ENCODE assay signal across 21 cellular contexts in genomic region chr1:26259005-26259404, GRCh38. TPM values are rescaled to one million over a fixed set of nuclear protein-coding genes. Genes with fewer than 3 reads are reported as not detected.
A peak's percentile ranks its signal among the peaks of the same experiment; 100 is the strongest.
DNase-seq lines count a peak whose midpoint lies in the region; ATAC-seq and TF ChIP-seq lines count a peak whose summit lies in the region.
"Had no signal": no experiment of that assay in that cellular context is flagged by ENCODE, and none has a peak within 500 bp of the region (broad histone marks: within the 10 kb centered on the region; RNA-seq: fewer than 3 reads in every experiment).

No MANE protein-coding gene starts in this region.

- H3K36me3 Mint-ChIP-seq in dendritic cell treated with granulocyte-macrophage colony-stimulating factor and Interleukin-4, amounts not matched to agents 40 ng/mL and 50 ng/mL, for 4 days (ENCODE audit: low read depth) = peaks cover 90% of the 10 kb centered on the region
- peaks cover 64% of the 10 kb centered on the region for H3K36me3 Mint-ChIP-seq in activated naive CD8-positive, alpha-beta T cell treated with anti-CD3 and anti-CD28 coated beads, Interleukin-2, amount 50 U/mL, for 24 hours (ENCODE audit: low read depth)

- peaks cover 11 to 27% (median 16%) of the 10 kb centered on the region in 3 donors for H3K4me1 ChIP-seq in skeletal muscle tissue (ENCODE audit: control insufficient read depth in 3 of 3, insufficient read depth in 3 of 3, low read length in 3 of 3)

- H3K9ac ChIP-seq in skeletal muscle tissue (ENCODE audit: low read depth in 1 of 3, low read length in 3 of 3) = peak overlapping the region in 1 of 3 donors; percentile 27
- H3K9ac ChIP-seq: SK-N-SH had no signal

- H3K36me3 ChIP-seq in skeletal muscle tissue (ENCODE audit: control insufficient read depth in 3 of 3, insufficient read depth in 3 of 3, low read length in 3 of 3) = peaks cover 41 to 55% (median 47%) of the 10 kb centered on the region in 3 donors

- no peaks in the 10 kb centered on the region for H3K9me3 ChIP-seq in skeletal muscle tissue (ENCODE audit: control insufficient read depth in 3 of 3, low read length in 3 of 3)
- H3K9me3 ChIP-seq: SK-N-SH had no signal

- H3K4me3 ChIP-seq in HL-60 (replicated peaks; ENCODE audit: insufficient read depth, low read length) (no peak overlapping the region), skeletal muscle tissue (ENCODE audit: low read length in 3 of 3) (no peak overlapping the region)

- no peaks in the 10 kb centered on the region for H3K27me3 Mint-ChIP-seq in dendritic cell treated with granulocyte-macrophage colony-stimulating factor and Interleukin-4, amounts not matched to agents 40 ng/mL and 50 ng/mL, for 4 days
- no peaks in the 10 kb centered on the region for H3K27me3 Mint-ChIP-seq in activated naive CD8-positive, alpha-beta T cell treated with anti-CD3 and anti-CD28 coated beads, Interleukin-2, amount 50 U/mL, for 24 hours

- DNase-seq in NOMO-1 treated with DMSO at 0.1 percent for 48 hours (lab: John Stamatoyannopoulos, UW; ENCODE audit: unreplicated experiment) (peak; percentile 21), NOMO-1 treated with dmso at 0.1 percent for 144 hours (lab: John Stamatoyannopoulos, UW; ENCODE audit: unreplicated experiment) (no peak), HL-60 (ENCODE audit: low read depth in 1 of 2, low spot score in 1 of 2) (no peak), NCI-H82 treated with DMSO at 0.1 percent for 48 hours (lab: John Stamatoyannopoulos, UW; ENCODE audit: unreplicated experiment) (no peak)
- DNase-seq in activated naive CD8-positive, alpha-beta T cell treated with anti-CD3 and anti-CD28 coated beads, Interleukin-2, amount 50 U/mL, for 24 hours = no peak
- DNase-seq in central memory CD4-positive, alpha-beta T cell = no peak
- DNase-seq: 8988T, EL, NCI-H1417, NCI-H1694 treated with DMSO at 0.1 percent for 48 hours, NCI-H2081 treated with DMSO at 0.1 percent for 48 hours, NCI-H2171 treated with DMSO at 0.1 percent for 48 hours, NCI-H524 treated with DMSO at 0.1 percent for 48 hours, SIG-M5, SK-N-SH had no signal

- intact Hi-C loops in dendritic cell treated with granulocyte-macrophage colony-stimulating factor and Interleukin-4, amounts not matched to agents 40 ng/mL and 50 ng/mL, for 4 days (cut with micrococcal nuclease) = no loop called here

- TF ChIP-seq CTCF in HL-60 (IDR thresholded peaks at IDR 0.05; ENCODE audit: insufficient read depth, low read length) = no peak

- no peak for ATAC-seq in activated naive CD8-positive, alpha-beta T cell treated with anti-CD3 and anti-CD28 coated beads, Interleukin-2, amount 50 U/mL, for 24 hours
- ATAC-seq: HCT116 had no signal

- H3K27ac ChIP-seq in HL-60 (replicated peaks) = peak overlapping the region; percentile 62
- H3K27ac ChIP-seq in skeletal muscle tissue (ENCODE audit: low read depth, low read length) = peak overlapping the region; percentile 89
- H3K27ac ChIP-seq: C4-2B, RWPE1 had no signal

- H3K9me3 Mint-ChIP-seq in dendritic cell treated with granulocyte-macrophage colony-stimulating factor and Interleukin-4, amounts not matched to agents 40 ng/mL and 50 ng/mL, for 4 days = no peaks in the 10 kb centered on the region
- no peaks in the 10 kb centered on the region for H3K9me3 Mint-ChIP-seq in activated naive CD8-positive, alpha-beta T cell treated with anti-CD3 and anti-CD28 coated beads, Interleukin-2, amount 50 U/mL, for 24 hours

- peaks cover 28% of the 10 kb centered on the region for H3K4me1 Mint-ChIP-seq in dendritic cell treated with granulocyte-macrophage colony-stimulating factor and Interleukin-4, amounts not matched to agents 40 ng/mL and 50 ng/mL, for 4 days (ENCODE audit: low read depth)
- peaks cover 2% of the 10 kb centered on the region for H3K4me1 Mint-ChIP-seq in activated naive CD8-positive, alpha-beta T cell treated with anti-CD3 and anti-CD28 coated beads, Interleukin-2, amount 50 U/mL, for 24 hours

- no peaks in the 10 kb centered on the region for H3K27me3 ChIP-seq in HL-60 (ENCODE audit: insufficient read depth, poor library complexity, severe bottlenecking)
- no peaks in the 10 kb centered on the region for H3K27me3 ChIP-seq in skeletal muscle tissue (ENCODE audit: control insufficient read depth in 3 of 3, insufficient read depth in 3 of 3, low read length in 3 of 3)

- H3K27ac Mint-ChIP-seq in dendritic cell treated with granulocyte-macrophage colony-stimulating factor and Interleukin-4, amounts not matched to agents 40 ng/mL and 50 ng/mL, for 4 days = peak overlapping the region; percentile 82
- H3K27ac Mint-ChIP-seq in activated naive CD8-positive, alpha-beta T cell treated with anti-CD3 and anti-CD28 coated beads, Interleukin-2, amount 50 U/mL, for 24 hours = no peak overlapping the region

- H3K4me3 Mint-ChIP-seq in dendritic cell treated with granulocyte-macrophage colony-stimulating factor and Interleukin-4, amounts not matched to agents 40 ng/mL and 50 ng/mL, for 4 days = peak overlapping the region; percentile 23
- H3K4me3 Mint-ChIP-seq in activated naive CD8-positive, alpha-beta T cell treated with anti-CD3 and anti-CD28 coated beads, Interleukin-2, amount 50 U/mL, for 24 hours = no peak overlapping the region

RNA-seq across cellular contexts. Expression of gene SH3BGRL3, which starts 20.9 kb away (rescaled TPM):
- 4.2 TPM for total RNA-seq in skeletal muscle tissue

RNA-seq across cellular contexts. Expression of gene CEP85, which starts 25.0 kb away (rescaled TPM):
- total RNA-seq in skeletal muscle tissue = 25.1 TPM

RNA-seq across cellular contexts. Expression of gene UBXN11, which starts 47.4 kb away (rescaled TPM):
- total RNA-seq in skeletal muscle tissue = 2.1 TPM

RNA-seq across cellular contexts. Expression of gene CD52, which starts 58.8 kb away (rescaled TPM):
- total RNA-seq in skeletal muscle tissue = not detected
- total RNA-seq: HT1080 had no signal
